In genomic region chr10:46629805-46630204, GRCh38 we compare ENCODE assay signal across 1 cellular context. TPM values are rescaled to one million over a fixed set of nuclear protein-coding genes. Genes with fewer than 3 reads are reported as not detected.
"Had no signal": no experiment of that assay in that cellular context is flagged by ENCODE, and none has a peak within 500 bp of the region (broad histone marks: within the 10 kb centered on the region; RNA-seq: fewer than 3 reads in every experiment).

No MANE protein-coding gene starts in this region.

RNA-seq across cellular contexts. Expression of gene SYT15, which starts 50.9 kb away (rescaled TPM):
- total RNA-seq: HT-29 had no signal
